In the genomic region with DNA sequence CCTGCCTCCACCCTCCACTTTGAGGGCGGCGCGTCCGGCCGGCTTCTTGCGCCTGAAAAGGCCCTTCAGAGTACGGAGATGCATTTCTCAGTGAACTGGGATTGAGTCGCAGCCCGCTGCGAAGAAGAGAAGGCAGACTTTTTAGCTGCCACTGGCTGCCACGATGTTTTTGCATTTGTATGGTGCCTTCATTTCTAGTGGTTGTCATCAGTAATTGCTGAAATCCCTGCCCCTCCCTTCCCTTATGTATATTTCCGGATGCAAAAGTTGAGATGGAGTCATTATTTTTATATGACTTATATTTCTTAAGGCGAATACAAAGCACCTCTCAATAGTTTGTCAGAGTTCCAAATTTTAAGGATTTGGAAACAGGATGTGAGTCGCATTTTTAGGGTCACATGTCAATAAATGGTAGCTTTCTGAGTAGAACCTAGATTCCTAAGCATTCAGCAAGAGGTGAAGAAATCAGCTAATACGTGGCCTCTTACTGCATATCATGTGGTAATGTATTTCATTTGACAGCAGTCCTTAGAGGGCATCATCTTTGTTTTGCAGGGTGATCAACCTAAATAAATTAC, we compare ENCODE assay signal across 8 cellular contexts. TPM values are rescaled to one million over a fixed set of nuclear protein-coding genes. Genes with fewer than 3 reads are reported as not detected.
A peak's percentile ranks its signal among the peaks of the same experiment; 100 is the strongest.
DNase-seq lines count a peak whose midpoint lies in the region; ATAC-seq and TF ChIP-seq lines count a peak whose summit lies in the region.

No MANE protein-coding gene starts in this region.

- peaks cover 0 to 4% (median 0%) of the 10 kb centered on the region in 5 donors for H3K36me3 Mint-ChIP-seq in naive thymus-derived CD4-positive, alpha-beta T cell

- H3K27me3 Mint-ChIP-seq in naive thymus-derived CD4-positive, alpha-beta T cell, result no peaks in the 10 kb centered on the region

- POLR2A ChIA-PET in naive thymus-derived CD4-positive, alpha-beta T cell (lab: Charles Lee), result interaction anchor here (0.6 to 2.6 kb wide), 10 partner anchors 8 to 748 kb away, joined by 3 to 10 read pairs (median 3); a partner anchor contains a TSS

- peaks cover 28 to 45% (median 40%) of the 10 kb centered on the region in 7 donors for H3K4me1 Mint-ChIP-seq in naive thymus-derived CD4-positive, alpha-beta T cell

- H3K27me3 ChIP-seq in OCI-LY3 (ENCODE audit: low read depth, low read length) (no peaks in the 10 kb centered on the region), colonic mucosa (no peaks in the 10 kb centered on the region)
- H3K27me3 ChIP-seq in naive thymus-derived CD4-positive, alpha-beta T cell (ENCODE audit: control insufficient read depth in 2 of 2, insufficient read depth in 2 of 2, low read length in 2 of 2), result no peaks in the 10 kb centered on the region

- DNase-seq in colonic mucosa, result no peak
- DNase-seq in naive thymus-derived CD4-positive, alpha-beta T cell, result peak in 8 of 9 donors; percentile 7 to 50 (median 37)
- no peak for DNase-seq in NCI-H1417 treated with DMSO at 0.1 percent for 48 hours (lab: John Stamatoyannopoulos, UW)
- DNase-seq in glomerular visceral epithelial cell (ENCODE audit: extremely low spot score), result no peak

- CTCF ChIA-PET in naive thymus-derived CD4-positive, alpha-beta T cell (lab: Charles Lee), result no interaction called here

- no peak overlapping the region for H2AFZ ChIP-seq in OCI-LY3 (ENCODE audit: low read depth, low read length)

- ATAC-seq in GM19351 (IDR thresholded peaks at IDR 0.05; ENCODE audit: unreplicated experiment), result peak; percentile 6
- peak; percentile 33 for ATAC-seq in naive thymus-derived CD4-positive, alpha-beta T cell
- no peak for ATAC-seq in HG03520 (IDR thresholded peaks at IDR 0.05; ENCODE audit: unreplicated experiment)
- no peak for ATAC-seq in HG03439 (IDR thresholded peaks at IDR 0.05; ENCODE audit: unreplicated experiment)

- H3K36me3 ChIP-seq in OCI-LY3 (replicated peaks; ENCODE audit: low read depth, low read length) (no peaks in the 10 kb centered on the region), colonic mucosa (no peaks in the 10 kb centered on the region)
- no peaks in the 10 kb centered on the region for H3K36me3 ChIP-seq in naive thymus-derived CD4-positive, alpha-beta T cell (ENCODE audit: control insufficient read depth in 2 of 3, insufficient read depth in 3 of 3, low read length in 3 of 3)

- peaks cover 4% of the 10 kb centered on the region; the same call in 1 of the 2 replicates for H4K20me1 ChIP-seq in OCI-LY3 (ENCODE audit: insufficient read depth, low read length)

- H3K4me3 ChIP-seq in OCI-LY3 (ENCODE audit: low read length) (peak overlapping the region; percentile 83), colonic mucosa (peak overlapping the region; percentile 78)
- H3K4me3 ChIP-seq in naive thymus-derived CD4-positive, alpha-beta T cell (ENCODE audit: low read length), result peak overlapping the region; percentile 81

- H3K9me3 ChIP-seq in OCI-LY3 (ENCODE audit: insufficient read depth, low read length) (no peaks in the 10 kb centered on the region), colonic mucosa (no peaks in the 10 kb centered on the region)
- no peaks in the 10 kb centered on the region for H3K9me3 ChIP-seq in naive thymus-derived CD4-positive, alpha-beta T cell (ENCODE audit: control insufficient read depth in 2 of 3, low read length in 3 of 3)

- H3K9ac ChIP-seq in OCI-LY3 (ENCODE audit: low read length) (peak overlapping the region; percentile 44), colonic mucosa (ENCODE audit: low read depth in 2 of 2, low read length in 2 of 2) (peak overlapping the region; percentile 52 to 63)

- H3K27ac ChIP-seq in OCI-LY3 (ENCODE audit: low read length), result no peak overlapping the region
- H3K27ac ChIP-seq in colonic mucosa, result peak overlapping the region; percentile 81
- H3K27ac ChIP-seq in naive thymus-derived CD4-positive, alpha-beta T cell (ENCODE audit: low read depth, low read length), result peak overlapping the region; percentile 90

- peak overlapping the region in 8 of 9 donors; percentile 42 to 95 (median 80) for H3K27ac Mint-ChIP-seq in naive thymus-derived CD4-positive, alpha-beta T cell

- intact Hi-C loops in colonic mucosa (cut with DNase I), result no loop called here
- intact Hi-C loops in naive thymus-derived CD4-positive, alpha-beta T cell (cut with micrococcal nuclease), result loop anchor here (1.0 to 10.0 kb wide), 7 partner anchors 8 to 1777 kb away; a partner anchor contains a TSS

- TF ChIP-seq CTCF in OCI-LY3 (IDR thresholded peaks at IDR 0.05; ENCODE audit: low read depth, low read length), result no peak
- no peak for TF ChIP-seq CTCF in colonic mucosa (IDR thresholded peaks at IDR 0.05)

- H3K4me2 ChIP-seq in OCI-LY3 (ENCODE audit: low read length), result peak overlapping the region; percentile 93

- peak overlapping the region; percentile 74 to 94 (median 88) for H3K4me3 Mint-ChIP-seq in naive thymus-derived CD4-positive, alpha-beta T cell

- H3K4me1 ChIP-seq in OCI-LY3 (ENCODE audit: low read length) (peaks cover 9% of the 10 kb centered on the region), colonic mucosa (no peaks in the 10 kb centered on the region)
- H3K4me1 ChIP-seq in naive thymus-derived CD4-positive, alpha-beta T cell (ENCODE audit: control insufficient read depth in 2 of 2, insufficient read depth in 2 of 2, low read length in 2 of 2), result peaks cover 13 to 16% of the 10 kb centered on the region in 2 donors

- peaks cover 0 to 3% (median 0%) of the 10 kb centered on the region in 11 donors for H3K9me3 Mint-ChIP-seq in naive thymus-derived CD4-positive, alpha-beta T cell

- peaks cover 37% of the 10 kb centered on the region for H3K79me2 ChIP-seq in OCI-LY3 (ENCODE audit: low read length)

RNA-seq across cellular contexts. Expression of a gene that starts 0.7 kb away (rescaled TPM):
- 100 to 1,000 TPM in 1 of 2 donors, 10 to 100 TPM in 1; 81.9 to 114 TPM for total RNA-seq in colonic mucosa
- 10 to 100 TPM; 72.0 to 98.6 (median 82.5) TPM for total RNA-seq in naive thymus-derived CD4-positive, alpha-beta T cell
- polyA plus RNA-seq in naive thymus-derived CD4-positive, alpha-beta T cell, result 100 to 1,000 TPM; 183 to 195 TPM

RNA-seq across cellular contexts. Expression of a gene that starts 41.8 kb away (rescaled TPM):
- total RNA-seq in colonic mucosa, result not detected
- total RNA-seq in naive thymus-derived CD4-positive, alpha-beta T cell, result not detected
- polyA plus RNA-seq in naive thymus-derived CD4-positive, alpha-beta T cell, result not detected

Comparison
In these comparisons a context has a peak if more than half of its experiments do, and no peak if none do; other contexts are left out.
1. ATAC-seq: peak in GM19351 (single experiment) and naive thymus-derived CD4-positive, alpha-beta T cell (single experiment); none in HG03520 (single experiment) and HG03439 (single experiment).
2. DNase-seq: peak in naive thymus-derived CD4-positive, alpha-beta T cell (8 of 9); none in colonic mucosa (single experiment), NCI-H1417 treated with DMSO at 0.1 percent for 48 hours (single experiment) and glomerular visceral epithelial cell (single experiment).
3. Peak in every context shown above with its lines, with median percentiles within 50 percentile points of each other: H3K4me3 ChIP-seq.